In the genomic region with DNA sequence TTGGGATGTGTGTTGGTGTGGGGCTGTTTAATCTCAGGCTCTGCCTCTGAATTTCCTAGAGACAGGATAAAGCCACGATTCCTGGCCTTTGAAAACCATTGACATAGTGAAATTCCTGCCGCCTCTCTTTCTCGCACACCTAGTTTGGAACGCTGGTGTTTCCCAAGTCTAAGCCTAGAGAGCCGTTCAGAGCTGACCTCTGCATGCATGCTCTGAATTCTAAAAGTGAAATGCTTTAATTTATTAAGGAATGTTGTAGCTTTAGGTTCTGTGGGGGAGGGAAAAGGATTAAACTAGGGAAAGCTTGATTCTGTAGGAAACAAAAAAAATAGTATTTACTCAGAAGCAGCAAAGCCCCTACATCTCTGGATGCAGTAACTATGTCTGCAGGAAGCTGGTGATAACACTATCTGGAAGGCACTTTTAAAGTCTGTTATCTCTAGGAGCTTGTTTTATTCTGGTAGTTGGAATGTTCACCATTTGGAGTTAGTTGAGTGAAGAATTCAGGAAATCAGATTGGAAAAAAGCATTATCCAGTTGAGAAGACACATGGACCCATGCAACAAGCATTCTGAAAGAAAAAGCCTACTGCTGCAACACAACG, we compare ENCODE assay signal across 1 cellular context.
TF ChIP-seq lines count a peak whose summit lies in the region.

No MANE protein-coding gene starts in this region.

TF ChIP-seq in GM23338, 12 proteins besides CTCF, POLR2A, EP300 and RAD21 (continued from another document):
- TF ChIP-seq ZNF462 (CRISPR knock-in tag; IDR thresholded peaks at IDR 0.05): no peak
- no peak for TF ChIP-seq ZNF331 (CRISPR knock-in tag; IDR thresholded peaks at IDR 0.05; ENCODE audit: low read depth)
- TF ChIP-seq CREB1 (CRISPR knock-in tag; IDR thresholded peaks at IDR 0.05; ENCODE audit: low read depth): no peak
- TF ChIP-seq ZNF114 (CRISPR knock-in tag; IDR thresholded peaks at IDR 0.05): no peak
- TF ChIP-seq POLR2AphosphoS5 (IDR thresholded peaks at IDR 0.05; ENCODE audit: low read depth): no peak
- no peak for TF ChIP-seq EZH2 (IDR thresholded peaks at IDR 0.05; ENCODE audit: low read depth, unreplicated experiment)
